In the genomic region with DNA sequence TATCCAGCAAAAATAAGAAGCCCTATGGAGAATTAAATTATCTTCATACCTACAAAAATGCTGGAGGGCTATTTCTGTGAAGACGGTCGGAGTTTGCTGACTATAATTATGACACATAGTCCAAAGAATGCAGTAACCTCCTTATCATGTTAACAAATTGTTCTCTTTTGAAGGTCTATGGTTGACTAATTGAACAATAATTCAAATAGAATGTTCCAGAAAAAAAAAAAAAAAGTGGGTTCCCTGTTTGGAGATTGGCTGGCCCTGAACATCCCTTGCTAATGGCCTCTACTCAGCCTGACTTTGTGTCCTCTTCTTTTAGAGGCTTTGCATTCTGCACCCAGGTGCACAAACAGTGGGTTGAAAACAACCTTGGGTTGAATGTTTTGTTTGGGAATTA, we compare ENCODE assay signal across 1 cellular context.
TF ChIP-seq lines count a peak whose summit lies in the region.

No MANE protein-coding gene starts in this region.

TF ChIP-seq in IMR-90, 13 proteins besides CTCF, POLR2A, EP300 and RAD21 (continued from another document):
- no peak for TF ChIP-seq SMC3 (IDR thresholded peaks at IDR 0.05; ENCODE audit: low read depth, low read length)
- no peak for TF ChIP-seq BHLHE40 (IDR thresholded peaks at IDR 0.05; ENCODE audit: low read depth, low read length)
- no peak for TF ChIP-seq MXI1 (IDR thresholded peaks at IDR 0.05; ENCODE audit: borderline replicate concordance, low read depth, low read length)
- peak; percentile 43 for TF ChIP-seq FOS (IDR thresholded peaks at IDR 0.05; ENCODE audit: low read depth, low read length)
- TF ChIP-seq, protein P1, sequence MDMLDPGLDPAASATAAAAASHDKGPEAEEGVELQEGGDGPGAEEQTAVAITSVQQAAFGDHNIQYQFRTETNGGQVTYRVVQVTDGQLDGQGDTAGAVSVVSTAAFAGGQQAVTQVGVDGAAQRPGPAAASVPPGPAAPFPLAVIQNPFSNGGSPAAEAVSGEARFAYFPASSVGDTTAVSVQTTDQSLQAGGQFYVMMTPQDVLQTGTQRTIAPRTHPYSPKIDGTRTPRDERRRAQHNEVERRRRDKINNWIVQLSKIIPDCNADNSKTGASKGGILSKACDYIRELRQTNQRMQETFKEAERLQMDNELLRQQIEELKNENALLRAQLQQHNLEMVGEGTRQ (IDR thresholded peaks at IDR 0.05; ENCODE audit: low read depth, low read length), result no peak
